8 cellular contexts compared by ENCODE assay signal in the genomic region with DNA sequence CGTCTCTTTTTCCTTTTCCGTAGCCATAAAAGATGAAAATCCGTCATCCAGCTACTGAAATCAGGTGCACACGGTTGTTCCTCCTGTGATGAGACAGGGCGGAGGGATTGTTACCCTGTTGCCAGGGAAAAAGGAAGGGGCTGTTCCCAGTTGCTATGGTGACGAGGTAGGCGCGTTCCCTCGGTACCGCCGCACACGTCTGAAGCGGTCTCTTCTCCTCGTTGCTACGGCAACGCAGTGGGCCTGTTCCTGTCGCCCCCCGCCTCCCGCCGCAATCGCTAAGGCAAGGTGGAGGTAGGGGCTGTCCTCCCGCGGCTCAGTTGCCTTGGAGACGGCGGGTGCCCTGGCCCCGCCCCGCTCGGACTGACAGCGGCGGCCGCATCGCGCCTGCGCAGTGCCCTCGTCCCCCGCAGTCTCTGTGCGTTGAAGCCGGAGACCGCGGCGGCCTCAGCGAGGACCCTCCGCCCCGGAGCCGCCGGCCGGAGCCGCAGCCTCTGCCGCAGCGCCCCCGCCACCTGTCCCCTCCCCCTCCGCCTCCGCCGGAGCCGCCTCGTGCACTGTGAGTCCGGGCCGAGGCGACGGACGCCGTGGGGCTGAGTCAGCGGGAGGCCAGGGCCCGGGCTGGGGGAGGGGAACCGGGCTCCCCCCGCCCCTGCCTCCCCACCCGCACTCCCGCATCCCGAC. TPM values are rescaled to one million over a fixed set of nuclear protein-coding genes. Genes with fewer than 3 reads are reported as not detected.
A peak's percentile ranks its signal among the peaks of the same experiment; 100 is the strongest.
DNase-seq lines count a peak whose midpoint lies in the region; ATAC-seq and TF ChIP-seq lines count a peak whose summit lies in the region.

A gene (plus strand): TSS at position 394 of the 684 bp plus-strand sequence. CDS start 51,582 bp downstream, outside the sequence.

- H3K27ac Mint-ChIP-seq in naive thymus-derived CD8-positive, alpha-beta T cell, result peak within 1 kb of the TSS; percentile 72 to 97 (median 94)
- H3K27ac Mint-ChIP-seq in stimulated activated naive B cell treated with anti-CD40 and anti-IgM and Interleukin-4, amounts not matched to agents 10 μg/mL and 1 μg/mL and 100 μg/mL, for 72 hours, result peak within 1 kb of the TSS; percentile 88

- peak; percentile 77 for DNase-seq in COLO829 (ENCODE audit: low spot score)
- peak; percentile 88 for DNase-seq in LoVo (ENCODE audit: low spot score)
- DNase-seq in RWPE2 (ENCODE audit: low spot score), result peak; percentile 70
- DNase-seq in activated effector memory CD4-positive, alpha-beta T cell treated with anti-CD3 and anti-CD28 coated beads, Interleukin-2, amount 50 U/mL, for 16 hours, result peak; percentile 92
- DNase-seq in fibroblast of the aortic adventitia (ENCODE audit: low read depth), result peak; percentile 58
- DNase-seq in naive thymus-derived CD8-positive, alpha-beta T cell, result peak; percentile 67 to 95 (median 88)
- peak; percentile 75 for DNase-seq in stimulated activated naive B cell treated with anti-CD40 and anti-IgM and Interleukin-4, amounts not matched to agents 10 μg/mL and 1 μg/mL and 100 μg/mL, for 72 hours

- TF ChIP-seq CTCF in RWPE2 (IDR thresholded peaks at IDR 0.05; ENCODE audit: poor library complexity, severe bottlenecking) (no peak), fibroblast of the aortic adventitia (IDR thresholded peaks at IDR 0.05; ENCODE audit: insufficient read depth, low read length) (no peak)

- no peaks in the 10 kb centered on the region for H3K27me3 ChIP-seq in RWPE2 (ENCODE audit: insufficient read depth, poor library complexity, severe bottlenecking)

- H3K27me3 Mint-ChIP-seq in naive thymus-derived CD8-positive, alpha-beta T cell, result peaks cover 8 to 13% (median 10%) of the 10 kb centered on the region in 5 donors
- peaks cover 25 to 47% of the 10 kb centered on the region in 2 donors for H3K27me3 Mint-ChIP-seq in stimulated activated naive B cell treated with anti-CD40 and anti-IgM and Interleukin-4, amounts not matched to agents 10 μg/mL and 1 μg/mL and 100 μg/mL, for 72 hours

- POLR2A ChIA-PET in naive thymus-derived CD8-positive, alpha-beta T cell (lab: Charles Lee), result interaction anchor here (1.2 kb wide), 1 partner anchor 83 kb away, joined by 6 read pairs; no protein-coding TSS in a partner anchor

- H3K4me1 ChIP-seq in RWPE2 (ENCODE audit: insufficient read depth, poor library complexity, severe bottlenecking), result peaks cover 6% of the 10 kb centered on the region

- H3K4me3 ChIP-seq in RWPE2 (ENCODE audit: severe bottlenecking), result peak within 1 kb of the TSS; percentile 50
- peak within 1 kb of the TSS; percentile 85 for H3K4me3 ChIP-seq in fibroblast of the aortic adventitia (ENCODE audit: low read depth, low read length)

- no peaks in the 10 kb centered on the region for H3K36me3 Mint-ChIP-seq in naive thymus-derived CD8-positive, alpha-beta T cell
- no peaks in the 10 kb centered on the region for H3K36me3 Mint-ChIP-seq in stimulated activated naive B cell treated with anti-CD40 and anti-IgM and Interleukin-4, amounts not matched to agents 10 μg/mL and 1 μg/mL and 100 μg/mL, for 72 hours

- H3K36me3 ChIP-seq in RWPE2 (ENCODE audit: low read depth), result no peaks in the 10 kb centered on the region

- H3K4me1 Mint-ChIP-seq in naive thymus-derived CD8-positive, alpha-beta T cell, result peaks cover 17 to 25% (median 20%) of the 10 kb centered on the region in 4 donors
- H3K4me1 Mint-ChIP-seq in stimulated activated naive B cell treated with anti-CD40 and anti-IgM and Interleukin-4, amounts not matched to agents 10 μg/mL and 1 μg/mL and 100 μg/mL, for 72 hours, result peaks cover 10 to 14% of the 10 kb centered on the region in 2 donors

- H3K9me3 ChIP-seq in RWPE2 (ENCODE audit: severe bottlenecking), result no peaks in the 10 kb centered on the region

- ATAC-seq in GM21723 (IDR thresholded peaks at IDR 0.05; ENCODE audit: unreplicated experiment) (peak; percentile 87), RWPE2 (ENCODE audit: low read depth) (peak; percentile 81)
- peak; percentile 85 to 89 for ATAC-seq in naive thymus-derived CD8-positive, alpha-beta T cell
- ATAC-seq in stimulated activated naive B cell treated with anti-CD40 and anti-IgM and Interleukin-4, amounts not matched to agents 10 μg/mL and 1 μg/mL and 100 μg/mL, for 72 hours (replicated peaks), result peak; percentile 96

- H3K27ac ChIP-seq in RWPE2 (ENCODE audit: poor library complexity, severe bottlenecking), result no peak within 1 kb of the TSS

- peak within 1 kb of the TSS; percentile 82 to 92 (median 90) for H3K4me3 Mint-ChIP-seq in naive thymus-derived CD8-positive, alpha-beta T cell
- H3K4me3 Mint-ChIP-seq in stimulated activated naive B cell treated with anti-CD40 and anti-IgM and Interleukin-4, amounts not matched to agents 10 μg/mL and 1 μg/mL and 100 μg/mL, for 72 hours, result peak within 1 kb of the TSS; percentile 88 to 92

- H3K9me3 Mint-ChIP-seq in naive thymus-derived CD8-positive, alpha-beta T cell, result no peaks in the 10 kb centered on the region
- no peaks in the 10 kb centered on the region for H3K9me3 Mint-ChIP-seq in stimulated activated naive B cell treated with anti-CD40 and anti-IgM and Interleukin-4, amounts not matched to agents 10 μg/mL and 1 μg/mL and 100 μg/mL, for 72 hours

RNA-seq across cellular contexts. Expression of the gene that starts here (rescaled TPM):
- total RNA-seq in fibroblast of the aortic adventitia (ENCODE audit: low replicate concordance), result 5.3 and 7.2 TPM in 2 replicates
- total RNA-seq in naive thymus-derived CD8-positive, alpha-beta T cell, result 1 to 10 TPM; 3.8 to 5.3 TPM
- 1 to 10 TPM; 1.4 to 1.6 (median 1.5) TPM for polyA plus RNA-seq in naive thymus-derived CD8-positive, alpha-beta T cell
